In genomic region chr20:41316602-41317535, GRCh38 we compare ENCODE assay signal across 8 cellular contexts. TPM values are rescaled to one million over a fixed set of nuclear protein-coding genes. Genes with fewer than 3 reads are reported as not detected.
DNase-seq lines count a peak whose midpoint lies in the region; ATAC-seq and TF ChIP-seq lines count a peak whose summit lies in the region.

No MANE protein-coding gene starts in this region.

- peaks cover 38% of the 10 kb centered on the region for H3K4me1 Mint-ChIP-seq in CD4-positive, alpha-beta T cell (ENCODE audit: low read depth)
- peaks cover 12% of the 10 kb centered on the region for H3K4me1 Mint-ChIP-seq in neural progenitor cell

- no peaks in the 10 kb centered on the region for H4K20me1 ChIP-seq in neural progenitor cell (ENCODE audit: low read depth)

- H3K4me1 ChIP-seq in Peyer's patch (peaks cover 0 to 29% (median 6%) of the 10 kb centered on the region in 4 donors), neural progenitor cell (peaks cover 3% of the 10 kb centered on the region), subcutaneous abdominal adipose tissue (ENCODE audit: control insufficient read depth in 5 of 5, insufficient read depth in 5 of 5, low read length in 5 of 5) (peaks cover 2 to 49% (median 17%) of the 10 kb centered on the region in 5 donors)

- H3K4me2 ChIP-seq in neural progenitor cell, result peak overlapping the region; percentile 80

- peak; percentile 55 to 80 (median 66) for DNase-seq in CD4-positive, alpha-beta T cell
- DNase-seq in Peyer's patch (peak; percentile 85 to 92 (median 89)), fibroblast of the conjunctiva (ENCODE audit: low read depth) (peak; percentile 70), neural progenitor cell (ENCODE audit: low spot score) (peak; percentile 81)
- DNase-seq in activated effector memory CD4-positive, alpha-beta T cell treated with Interleukin-2 at 50 U/mL for 16 hours, result peak; percentile 69

- H3K27me3 ChIP-seq in CD4-positive, alpha-beta T cell (ENCODE audit: control insufficient read depth, insufficient read depth, low read length), result no peaks in the 10 kb centered on the region
- H3K27me3 ChIP-seq in Peyer's patch (no peaks in the 10 kb centered on the region), neural progenitor cell (peaks cover 14% of the 10 kb centered on the region), subcutaneous abdominal adipose tissue (ENCODE audit: control insufficient read depth in 5 of 5, insufficient read depth in 4 of 5, low read length in 5 of 5) (no peaks in the 10 kb centered on the region)

- no peaks in the 10 kb centered on the region for H3K36me3 ChIP-seq in Peyer's patch
- no peaks in the 10 kb centered on the region for H3K36me3 ChIP-seq in neural progenitor cell
- no peaks in the 10 kb centered on the region for H3K36me3 ChIP-seq in subcutaneous abdominal adipose tissue (ENCODE audit: control insufficient read depth in 5 of 5, insufficient read depth in 5 of 5, low read length in 5 of 5)

- ATAC-seq in CD4-positive, alpha-beta T cell (ENCODE audit: poor library complexity), result peak; percentile 41
- peak; percentile 56 for ATAC-seq in GM19452 (IDR thresholded peaks at IDR 0.05; ENCODE audit: unreplicated experiment)
- peak; percentile 23 for ATAC-seq in HG03565 (IDR thresholded peaks at IDR 0.05; ENCODE audit: unreplicated experiment)

- intact Hi-C loops in CD4-positive, alpha-beta T cell (cut with DNase I, micrococcal nuclease), result loop anchor here in 1 of 2 experiments (1.0 to 5.0 kb wide), 6 partner anchors 85 to 375 kb away; partner anchors contain the start of genes CHD6 and TOP1

- H3K9me3 Mint-ChIP-seq in CD4-positive, alpha-beta T cell, result no peaks in the 10 kb centered on the region
- no peaks in the 10 kb centered on the region for H3K9me3 Mint-ChIP-seq in neural progenitor cell

- H3K4me3 ChIP-seq in Peyer's patch, result peak overlapping the region; percentile 72 to 94 (median 85)
- peak overlapping the region; percentile 77 for H3K4me3 ChIP-seq in neural progenitor cell
- peak overlapping the region; percentile 75 to 93 (median 86) for H3K4me3 ChIP-seq in subcutaneous abdominal adipose tissue (ENCODE audit: low read depth in 1 of 5, low read length in 5 of 5)

- CTCF ChIA-PET in CD4-positive, alpha-beta T cell (lab: Charles Lee), result interaction anchor here (0.8 kb wide), 1 partner anchor 326 kb away, joined by 3 read pairs; no protein-coding TSS in a partner anchor

- no peak for TF ChIP-seq CTCF in CD4-positive, alpha-beta T cell (IDR thresholded peaks at IDR 0.05)
- TF ChIP-seq CTCF in Peyer's patch (IDR thresholded peaks at IDR 0.05) (no peak), neural progenitor cell (IDR thresholded peaks at IDR 0.05) (no peak)

- no peaks in the 10 kb centered on the region for H3K27me3 Mint-ChIP-seq in CD4-positive, alpha-beta T cell
- H3K27me3 Mint-ChIP-seq in neural progenitor cell (ENCODE audit: insufficient read depth, low read depth), result peaks cover 2% of the 10 kb centered on the region

- POLR2A ChIA-PET in CD4-positive, alpha-beta T cell (lab: Charles Lee), result interaction anchor here (0.7 to 2.4 kb wide), 6 partner anchors 8 to 376 kb away, joined by 3 to 15 read pairs (median 4); partner anchors contain the start of gene PLCG1

- H3K27ac ChIP-seq in CD4-positive, alpha-beta T cell (ENCODE audit: low read depth, low read length), result no peak overlapping the region
- H3K27ac ChIP-seq in Peyer's patch (peak overlapping the region; percentile 82 to 98 (median 90)), neural progenitor cell (no peak overlapping the region), subcutaneous abdominal adipose tissue (ENCODE audit: low read depth, low read length) (peak overlapping the region; percentile 84)

- peaks cover 9% of the 10 kb centered on the region for H3F3A ChIP-seq in neural progenitor cell (ENCODE audit: low read depth)

- H3K9ac ChIP-seq in neural progenitor cell (peak overlapping the region; percentile 6), subcutaneous abdominal adipose tissue (ENCODE audit: low read length in 5 of 5) (peak overlapping the region; percentile 30 to 95 (median 75))

- peak overlapping the region; percentile 80 for H2AFZ ChIP-seq in neural progenitor cell (replicated peaks)

- H3K79me2 ChIP-seq in neural progenitor cell (ENCODE audit: low read depth), result no peaks in the 10 kb centered on the region

- H3K36me3 Mint-ChIP-seq in CD4-positive, alpha-beta T cell (ENCODE audit: low read depth), result no peaks in the 10 kb centered on the region
- H3K36me3 Mint-ChIP-seq in neural progenitor cell, result no peaks in the 10 kb centered on the region

- no peak for TF ChIP-seq POLR2A in Peyer's patch (IDR thresholded peaks at IDR 0.05)

- peak overlapping the region; percentile 90 for H3K4me3 Mint-ChIP-seq in CD4-positive, alpha-beta T cell
- peak overlapping the region; percentile 85 for H3K4me3 Mint-ChIP-seq in neural progenitor cell

- no peaks in the 10 kb centered on the region for H3K9me3 ChIP-seq in CD4-positive, alpha-beta T cell (ENCODE audit: control insufficient read depth, low read length)
- no peaks in the 10 kb centered on the region for H3K9me3 ChIP-seq in Peyer's patch
- no peaks in the 10 kb centered on the region for H3K9me3 ChIP-seq in neural progenitor cell (ENCODE audit: low read depth)
- H3K9me3 ChIP-seq in subcutaneous abdominal adipose tissue (ENCODE audit: control insufficient read depth in 5 of 5, low read length in 5 of 5), result no peaks in the 10 kb centered on the region

- peak overlapping the region; percentile 74 for H3K27ac Mint-ChIP-seq in CD4-positive, alpha-beta T cell
- no peak overlapping the region for H3K27ac Mint-ChIP-seq in neural progenitor cell

RNA-seq across cellular contexts. Expression of gene ZHX3, which starts 0.7 kb away (rescaled TPM):
- total RNA-seq in CD4-positive, alpha-beta T cell, result 1 to 10 TPM; 6.6 to 7.6 TPM
- 10 to 100 TPM; 33.8 to 53.0 (median 39.5) TPM for total RNA-seq in Peyer's patch
- total RNA-seq in neural progenitor cell (ENCODE audit: low replicate concordance), result 5.2 and 6.8 TPM in 2 replicates

RNA-seq across cellular contexts. Expression of gene LPIN3, which starts 23.8 kb away (rescaled TPM):
- total RNA-seq in CD4-positive, alpha-beta T cell, result 1 to 10 TPM; 1.9 to 2.4 TPM
- 100 to 1,000 TPM in 3 of 4 donors, 10 to 100 TPM in 1; 85.0 to 320 (median 222) TPM for total RNA-seq in Peyer's patch
- total RNA-seq in neural progenitor cell (ENCODE audit: low replicate concordance), result 2.8 and 8.9 TPM in 2 replicates

RNA-seq across cellular contexts. Expression of gene EMILIN3, which starts 49.7 kb away (rescaled TPM):
- under 1 TPM; 0.11 to 0.22 TPM for total RNA-seq in CD4-positive, alpha-beta T cell
- total RNA-seq in Peyer's patch, result under 1 TPM in 1 of 4 donors, not detected in 3; 0.66 TPM
- 3.5 and 9.0 TPM in 2 replicates for total RNA-seq in neural progenitor cell (ENCODE audit: low replicate concordance)

Comparison
In these comparisons a context has a peak if more than half of its experiments do, and no peak if none do; other contexts are left out.
1. H3K27ac ChIP-seq: peak in Peyer's patch (4 of 4) and subcutaneous abdominal adipose tissue (single experiment); none in CD4-positive, alpha-beta T cell (single experiment) and neural progenitor cell (single experiment).
2. Peak in every context shown above with its lines, with median percentiles within 50 percentile points of each other: ATAC-seq, DNase-seq and H3K4me3 ChIP-seq.